ENCODE assay signal across 25 cellular contexts in the genomic region with DNA sequence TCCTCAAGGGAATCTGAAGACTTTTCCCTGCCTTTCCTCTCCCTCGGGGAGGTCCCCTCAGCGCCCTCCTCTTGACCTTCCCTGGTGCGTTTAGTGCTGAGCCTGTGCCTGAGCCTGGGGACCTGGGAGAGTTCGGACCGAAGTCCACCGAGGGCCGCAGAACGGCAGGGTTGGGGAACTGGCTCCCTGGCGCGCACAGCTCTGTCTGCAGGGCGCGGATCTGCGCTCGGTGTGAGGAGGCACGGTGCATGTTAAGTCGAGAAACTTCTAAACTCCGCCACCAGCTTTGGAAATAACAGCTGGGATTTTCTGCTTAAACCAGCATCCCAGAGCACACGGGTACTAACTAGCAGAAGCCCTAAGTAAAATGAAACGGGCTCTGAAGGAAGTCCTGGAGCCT.
"Had no signal": no experiment of that assay in that cellular context is flagged by ENCODE, and none has a peak within 500 bp of the region (broad histone marks: within the 10 kb centered on the region; RNA-seq: fewer than 3 reads in every experiment).

No MANE protein-coding gene starts in this region.

- H3K79me2 ChIP-seq: parathyroid adenoma had no signal

- H2AFZ ChIP-seq: parathyroid adenoma had no signal

- H3K4me3 ChIP-seq: coronary artery, esophagus squamous epithelium, gastroesophageal sphincter, heart left ventricle, left lung, thyroid gland, upper lobe of right lung had no signal

- H3K9ac ChIP-seq: parathyroid adenoma had no signal

- H3K27ac ChIP-seq: coronary artery, parathyroid adenoma, upper lobe of right lung had no signal

- DNase-seq: activated CD4-positive, alpha-beta memory T cell treated with anti-CD3 and anti-CD28 coated beads for 36 hours; activated CD4-positive, alpha-beta T cell treated with anti-CD3 and anti-CD28 coated beads for 48 hours; activated gamma-delta T cell; activated naive CD4-positive, alpha-beta T cell treated with anti-CD3 and anti-CD28 coated beads, Interleukin-2, amount 50 U/mL, for 16 hours; activated naive CD8-positive, alpha-beta T cell treated with anti-CD3 and anti-CD28 coated beads, Interleukin-2, amount 50 U/mL, for 24 hours; activated T-cell treated with anti-CD3 and anti-CD28 coated beads, Interleukin-2, amount 50 U/mL, for 72 hours; cerebellar nuclear complex; endodermal cell; esophagus squamous epithelium; heart left ventricle; kidney; left lung; midbrain; stimulated activated CD4-positive, alpha-beta T cell treated with anti-CD3 and anti-CD28 coated beads, Interleukin-12 subunit alpha, Interleukin-12 subunit beta, amount 100 ng/mL, for 4 hours; stimulated activated CD4-positive, alpha-beta T cell treated with anti-CD3 and anti-CD28 coated beads, Interleukin-4, amount 100 ng/mL, for 4 hours; substantia nigra; T-helper 17 cell; thyroid gland; upper lobe of right lung had no signal

- ATAC-seq: activated naive CD8-positive, alpha-beta T cell treated with anti-CD3 and anti-CD28 coated beads, Interleukin-2, amount 50 U/mL, for 24 hours; activated T-cell treated with anti-CD3 and anti-CD28 coated beads, Interleukin-2, amount 50 U/mL, for 72 hours; gastroesophageal sphincter; heart left ventricle; left lung; natural killer cell treated with Interleukin-12 subunit alpha and Interleukin-12 subunit beta and Interleukin-15 and Interleukin-18, amount 100 ng/mL, for 72 hours; right cardiac atrium; T-helper 17 cell; upper lobe of right lung had no signal

- H3K4me3 Mint-ChIP-seq: activated CD4-positive, alpha-beta memory T cell treated with anti-CD3 and anti-CD28 coated beads for 36 hours; activated naive CD8-positive, alpha-beta T cell treated with anti-CD3 and anti-CD28 coated beads, Interleukin-2, amount 50 U/mL, for 24 hours; activated T-cell treated with anti-CD3 and anti-CD28 coated beads, Interleukin-2, amount 50 U/mL, for 72 hours; endodermal cell; natural killer cell treated with Interleukin-12 subunit alpha and Interleukin-12 subunit beta and Interleukin-15 and Interleukin-18, amount 100 ng/mL, for 72 hours; stimulated activated naive CD8-positive, alpha-beta T cell treated with anti-CD3 and anti-CD28 coated beads, Interleukin-15, Interleukin-2, amounts not matched to agents 100 ng/mL and 50 ng/mL, for 24 hours; T-helper 17 cell had no signal

- H3K27ac Mint-ChIP-seq: activated CD4-positive, alpha-beta memory T cell treated with anti-CD3 and anti-CD28 coated beads for 36 hours; activated naive CD8-positive, alpha-beta T cell treated with anti-CD3 and anti-CD28 coated beads, Interleukin-2, amount 50 U/mL, for 24 hours; activated T-cell treated with anti-CD3 and anti-CD28 coated beads, Interleukin-2, amount 50 U/mL, for 72 hours; endodermal cell; natural killer cell treated with Interleukin-12 subunit alpha and Interleukin-12 subunit beta and Interleukin-15 and Interleukin-18, amount 100 ng/mL, for 72 hours; stimulated activated naive CD8-positive, alpha-beta T cell treated with anti-CD3 and anti-CD28 coated beads, Interleukin-15, Interleukin-2, amounts not matched to agents 100 ng/mL and 50 ng/mL, for 24 hours; T-helper 17 cell had no signal

- H3K36me3 Mint-ChIP-seq: activated CD4-positive, alpha-beta memory T cell treated with anti-CD3 and anti-CD28 coated beads for 36 hours; natural killer cell treated with Interleukin-12 subunit alpha and Interleukin-12 subunit beta and Interleukin-15 and Interleukin-18, amount 100 ng/mL, for 72 hours had no signal

- H3K27me3 ChIP-seq: gastroesophageal sphincter, heart left ventricle, thyroid gland, upper lobe of right lung had no signal

- H3K9me3 ChIP-seq: esophagus squamous epithelium, gastroesophageal sphincter, heart left ventricle, left lung, thyroid gland, upper lobe of right lung had no signal

- FAIRE-seq: kidney had no signal

- H3K9me3 Mint-ChIP-seq: activated CD4-positive, alpha-beta memory T cell treated with anti-CD3 and anti-CD28 coated beads for 36 hours; activated naive CD8-positive, alpha-beta T cell treated with anti-CD3 and anti-CD28 coated beads, Interleukin-2, amount 50 U/mL, for 24 hours; activated T-cell treated with anti-CD3 and anti-CD28 coated beads, Interleukin-2, amount 50 U/mL, for 72 hours; endodermal cell; natural killer cell treated with Interleukin-12 subunit alpha and Interleukin-12 subunit beta and Interleukin-15 and Interleukin-18, amount 100 ng/mL, for 72 hours; stimulated activated naive CD8-positive, alpha-beta T cell treated with anti-CD3 and anti-CD28 coated beads, Interleukin-15, Interleukin-2, amounts not matched to agents 100 ng/mL and 50 ng/mL, for 24 hours had no signal

- H3K36me3 ChIP-seq: left lung, thyroid gland, upper lobe of right lung had no signal

- H3K4me1 Mint-ChIP-seq: endodermal cell had no signal
